Comparison of ENCODE assay signal across 1 cellular context in the genomic region with DNA sequence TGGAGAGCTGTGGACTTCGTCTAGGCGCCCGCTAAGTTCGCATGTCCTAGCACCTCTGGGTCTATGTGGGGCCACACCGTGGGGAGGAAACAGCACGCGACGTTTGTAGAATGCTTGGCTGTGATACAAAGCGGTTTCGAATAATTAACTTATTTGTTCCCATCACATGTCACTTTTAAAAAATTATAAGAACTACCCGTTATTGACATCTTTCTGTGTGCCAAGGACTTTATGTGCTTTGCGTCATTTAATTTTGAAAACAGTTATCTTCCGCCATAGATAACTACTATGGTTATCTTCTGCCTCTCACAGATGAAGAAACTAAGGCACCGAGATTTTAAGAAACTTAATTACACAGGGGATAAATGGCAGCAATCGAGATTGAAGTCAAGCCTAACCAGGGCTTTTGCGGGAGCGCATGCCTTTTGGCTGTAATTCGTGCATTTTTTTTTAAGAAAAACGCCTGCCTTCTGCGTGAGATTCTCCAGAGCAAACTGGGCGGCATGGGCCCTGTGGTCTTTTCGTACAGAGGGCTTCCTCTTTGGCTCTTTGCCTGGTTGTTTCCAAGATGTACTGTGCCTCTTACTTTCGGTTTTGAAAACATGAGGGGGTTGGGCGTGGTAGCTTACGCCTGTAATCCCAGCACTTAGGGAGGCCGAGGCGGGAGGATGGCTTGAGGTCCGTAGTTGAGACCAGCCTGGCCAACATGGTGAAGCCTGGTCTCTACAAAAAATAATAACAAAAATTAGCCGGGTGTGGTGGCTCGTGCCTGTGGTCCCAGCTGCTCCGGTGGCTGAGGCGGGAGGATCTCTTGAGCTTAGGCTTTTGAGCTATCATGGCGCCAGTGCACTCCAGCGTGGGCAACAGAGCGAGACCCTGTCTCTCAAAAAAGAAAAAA.
TF ChIP-seq lines count a peak whose summit lies in the region.

No MANE protein-coding gene starts in this region.

TF ChIP-seq in HEK293, 187 proteins besides CTCF, POLR2A, EP300 and RAD21 (continued from another document):
- TF ChIP-seq, protein P1, sequence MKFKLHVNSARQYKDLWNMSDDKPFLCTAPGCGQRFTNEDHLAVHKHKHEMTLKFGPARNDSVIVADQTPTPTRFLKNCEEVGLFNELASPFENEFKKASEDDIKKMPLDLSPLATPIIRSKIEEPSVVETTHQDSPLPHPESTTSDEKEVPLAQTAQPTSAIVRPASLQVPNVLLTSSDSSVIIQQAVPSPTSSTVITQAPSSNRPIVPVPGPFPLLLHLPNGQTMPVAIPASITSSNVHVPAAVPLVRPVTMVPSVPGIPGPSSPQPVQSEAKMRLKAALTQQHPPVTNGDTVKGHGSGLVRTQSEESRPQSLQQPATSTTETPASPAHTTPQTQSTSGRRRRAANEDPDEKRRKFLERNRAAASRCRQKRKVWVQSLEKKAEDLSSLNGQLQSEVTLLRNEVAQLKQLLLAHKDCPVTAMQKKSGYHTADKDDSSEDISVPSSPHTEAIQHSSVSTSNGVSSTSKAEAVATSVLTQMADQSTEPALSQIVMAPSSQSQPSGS (tag by site-specific recombination; IDR thresholded peaks at IDR 0.05; ENCODE audit: low read depth), result no peak
- no peak for TF ChIP-seq ZNF423 (tag by site-specific recombination; IDR thresholded peaks at IDR 0.05)
- TF ChIP-seq ZNF670 (tag by site-specific recombination; IDR thresholded peaks at IDR 0.05; ENCODE audit: low read depth), result no peak
- TF ChIP-seq, protein P2, sequence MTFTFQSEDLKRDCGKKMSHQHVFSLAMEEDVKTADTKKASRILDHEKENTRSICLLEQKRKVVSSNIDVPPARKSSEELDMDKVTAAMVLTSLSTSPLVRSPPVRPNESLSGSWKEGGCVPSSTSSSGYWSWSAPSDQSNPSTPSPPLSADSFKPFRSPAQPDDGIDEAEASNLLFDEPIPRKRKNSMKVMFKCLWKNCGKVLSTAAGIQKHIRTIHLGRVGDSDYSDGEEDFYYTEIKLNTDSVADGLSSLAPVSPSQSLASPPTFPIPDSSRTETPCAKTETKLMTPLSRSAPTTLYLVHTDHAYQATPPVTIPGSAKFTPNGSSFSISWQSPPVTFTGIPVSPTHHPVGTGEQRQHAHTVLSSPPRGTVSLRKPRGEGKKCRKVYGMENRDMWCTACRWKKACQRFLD (tag by site-specific recombination; IDR thresholded peaks at IDR 0.05), result no peak
- TF ChIP-seq ZNF335 (tag by site-specific recombination; conservative IDR thresholded peaks at IDR 0.05), result peak; percentile 67
- TF ChIP-seq OVOL3 (tag by site-specific recombination; IDR thresholded peaks at IDR 0.05), result no peak
- no peak for TF ChIP-seq REPIN1 (tag by site-specific recombination; IDR thresholded peaks at IDR 0.05; ENCODE audit: low read depth)
- TF ChIP-seq ZNF221 (tag by site-specific recombination; IDR thresholded peaks at IDR 0.05; ENCODE audit: borderline replicate concordance), result no peak
- TF ChIP-seq MYNN (tag by site-specific recombination; IDR thresholded peaks at IDR 0.05; ENCODE audit: borderline replicate concordance), result no peak
- TF ChIP-seq, protein P3, sequence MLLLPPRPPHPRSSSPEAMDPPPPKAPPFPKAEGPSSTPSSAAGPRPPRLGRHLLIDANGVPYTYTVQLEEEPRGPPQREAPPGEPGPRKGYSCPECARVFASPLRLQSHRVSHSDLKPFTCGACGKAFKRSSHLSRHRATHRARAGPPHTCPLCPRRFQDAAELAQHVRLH (tag by site-specific recombination; IDR thresholded peaks at IDR 0.05), result peak; percentile 16; the same call in 1 of the 2 replicates
- no peak for TF ChIP-seq TRIM28 (IDR thresholded peaks at IDR 0.05; ENCODE audit: borderline replicate concordance, low read length)
- TF ChIP-seq ZNF792 (tag by site-specific recombination; IDR thresholded peaks at IDR 0.05), result no peak
- TF ChIP-seq ZNF324 (tag by site-specific recombination; IDR thresholded peaks at IDR 0.05), result 0 out of 2 replicates have a peak, but pooled peaks have one; percentile 34
- TF ChIP-seq KLF1 (tag by site-specific recombination; IDR thresholded peaks at IDR 0.05), result peak; percentile 42
- no peak for TF ChIP-seq ZNF23 (tag by site-specific recombination; IDR thresholded peaks at IDR 0.05; ENCODE audit: borderline replicate concordance)
- TF ChIP-seq, protein P4, sequence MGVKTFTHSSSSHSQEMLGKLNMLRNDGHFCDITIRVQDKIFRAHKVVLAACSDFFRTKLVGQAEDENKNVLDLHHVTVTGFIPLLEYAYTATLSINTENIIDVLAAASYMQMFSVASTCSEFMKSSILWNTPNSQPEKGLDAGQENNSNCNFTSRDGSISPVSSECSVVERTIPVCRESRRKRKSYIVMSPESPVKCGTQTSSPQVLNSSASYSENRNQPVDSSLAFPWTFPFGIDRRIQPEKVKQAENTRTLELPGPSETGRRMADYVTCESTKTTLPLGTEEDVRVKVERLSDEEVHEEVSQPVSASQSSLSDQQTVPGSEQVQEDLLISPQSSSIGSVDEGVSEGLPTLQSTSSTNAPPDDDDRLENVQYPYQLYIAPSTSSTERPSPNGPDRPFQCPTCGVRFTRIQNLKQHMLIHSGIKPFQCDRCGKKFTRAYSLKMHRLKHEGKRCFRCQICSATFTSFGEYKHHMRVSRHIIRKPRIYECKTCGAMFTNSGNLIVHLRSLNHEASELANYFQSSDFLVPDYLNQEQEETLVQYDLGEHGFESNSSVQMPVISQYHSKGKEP (tag by site-specific recombination; IDR thresholded peaks at IDR 0.05), result no peak
- peak; percentile 61; the same call in 1 of the 2 replicates for TF ChIP-seq KLF7 (tag by site-specific recombination; IDR thresholded peaks at IDR 0.05; ENCODE audit: borderline replicate concordance)
- TF ChIP-seq KLF10 (tag by site-specific recombination; IDR thresholded peaks at IDR 0.05), result no peak
- TF ChIP-seq, protein P5, sequence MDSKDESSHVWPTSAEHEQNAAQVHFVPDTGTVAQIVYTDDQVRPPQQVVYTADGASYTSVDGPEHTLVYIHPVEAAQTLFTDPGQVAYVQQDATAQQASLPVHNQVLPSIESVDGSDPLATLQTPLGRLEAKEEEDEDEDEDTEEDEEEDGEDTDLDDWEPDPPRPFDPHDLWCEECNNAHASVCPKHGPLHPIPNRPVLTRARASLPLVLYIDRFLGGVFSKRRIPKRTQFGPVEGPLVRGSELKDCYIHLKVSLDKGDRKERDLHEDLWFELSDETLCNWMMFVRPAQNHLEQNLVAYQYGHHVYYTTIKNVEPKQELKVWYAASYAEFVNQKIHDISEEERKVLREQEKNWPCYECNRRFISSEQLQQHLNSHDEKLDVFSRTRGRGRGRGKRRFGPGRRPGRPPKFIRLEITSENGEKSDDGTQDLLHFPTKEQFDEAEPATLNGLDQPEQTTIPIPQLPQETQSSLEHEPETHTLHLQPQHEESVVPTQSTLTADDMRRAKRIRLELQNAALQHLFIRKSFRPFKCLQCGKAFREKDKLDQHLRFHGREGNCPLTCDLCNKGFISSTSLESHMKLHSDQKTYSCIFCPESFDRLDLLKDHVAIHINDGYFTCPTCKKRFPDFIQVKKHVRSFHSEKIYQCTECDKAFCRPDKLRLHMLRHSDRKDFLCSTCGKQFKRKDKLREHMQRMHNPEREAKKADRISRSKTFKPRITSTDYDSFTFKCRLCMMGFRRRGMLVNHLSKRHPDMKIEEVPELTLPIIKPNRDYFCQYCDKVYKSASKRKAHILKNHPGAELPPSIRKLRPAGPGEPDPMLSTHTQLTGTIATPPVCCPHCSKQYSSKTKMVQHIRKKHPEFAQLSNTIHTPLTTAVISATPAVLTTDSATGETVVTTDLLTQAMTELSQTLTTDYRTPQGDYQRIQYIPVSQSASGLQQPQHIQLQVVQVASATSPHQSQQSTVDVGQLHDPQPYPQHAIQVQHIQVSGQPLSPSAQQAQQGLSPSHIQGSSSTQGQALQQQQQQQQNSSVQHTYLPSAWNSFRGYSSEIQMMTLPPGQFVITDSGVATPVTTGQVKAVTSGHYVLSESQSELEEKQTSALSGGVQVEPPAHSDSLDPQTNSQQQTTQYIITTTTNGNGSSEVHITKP (tag by site-specific recombination; IDR thresholded peaks at IDR 0.05), result peak; percentile 30; the same call in 1 of the 2 replicates
- 0 out of 2 replicates have a peak, but pooled peaks have one; percentile 61 for TF ChIP-seq ZNF121 (tag by site-specific recombination; IDR thresholded peaks at IDR 0.05)
- 0 out of 2 replicates have a peak, but pooled peaks have one; percentile 28 for TF ChIP-seq ZXDB (tag by site-specific recombination; IDR thresholded peaks at IDR 0.05)
- TF ChIP-seq ZBTB8A (tag by site-specific recombination; IDR thresholded peaks at IDR 0.05), result peak; percentile 69
TF ChIP-seq in HEK293: peak in this region for 14.
